Comparison of ENCODE assay signal across 1 cellular context in genomic region chr17:65121916-65122821, GRCh38.
TF ChIP-seq lines count a peak whose summit lies in the region.

No MANE protein-coding gene starts in this region.

TF ChIP-seq in GM12878, 131 proteins besides CTCF, POLR2A, EP300 and RAD21 (continued from another document and continues in another):
- TF ChIP-seq ZBTB11 (CRISPR knock-in tag; IDR thresholded peaks at IDR 0.05) (no peak), HDGF (IDR thresholded peaks at IDR 0.05) (no peak), ATF3 (IDR thresholded peaks at IDR 0.05; ENCODE audit: borderline replicate concordance, extremely low read depth, low read depth, low read length) (no peak), KDM1A (IDR thresholded peaks at IDR 0.05; ENCODE audit: borderline replicate concordance) (no peak), ZSCAN29 (IDR thresholded peaks at IDR 0.05) (no peak), MEF2A (IDR thresholded peaks at IDR 0.05; ENCODE audit: insufficient read depth, low read depth, low read length) (no peak), CEBPB (IDR thresholded peaks at IDR 0.05; ENCODE audit: borderline replicate concordance in 1 of 2, low read depth in 2 of 2, low read length in 2 of 2) (no peak), CBFB (IDR thresholded peaks at IDR 0.05; ENCODE audit: low read depth) (no peak), HDAC6 (IDR thresholded peaks at IDR 0.05; ENCODE audit: unreplicated experiment) (no peak), TCF12 (IDR thresholded peaks at IDR 0.05; ENCODE audit: low read depth, low read length) (no peak; the same call in 1 of the 2 replicates), RB1 (IDR thresholded peaks at IDR 0.05; ENCODE audit: borderline replicate concordance) (no peak), SP1 (IDR thresholded peaks at IDR 0.05; ENCODE audit: low read depth, low read length) (peak; percentile 39), NFYA (IDR thresholded peaks at IDR 0.05; ENCODE audit: borderline replicate concordance, low read depth, low read length) (no peak), RELB (IDR thresholded peaks at IDR 0.05; ENCODE audit: low read depth) (0 out of 2 replicates have a peak, but pooled peaks have one; percentile 11), USF1 (IDR thresholded peaks at IDR 0.05; ENCODE audit: borderline replicate concordance, extremely low read length, insufficient read depth, low read depth, low read length) (no peak), POLR2AphosphoS5 (IDR thresholded peaks at IDR 0.05; ENCODE audit: low read length) (peak; percentile 30; the same call in 1 of the 2 replicates), SMARCA5 (IDR thresholded peaks at IDR 0.05) (0 out of 2 replicates have a peak, but pooled peaks have one; percentile 23), RBBP5 (conservative IDR thresholded peaks at IDR 0.05) (no peak), TCF3 (IDR thresholded peaks at IDR 0.05; ENCODE audit: borderline replicate concordance, insufficient read depth, low read depth, low read length) (no peak), JUNB (IDR thresholded peaks at IDR 0.05) (no peak), ZBTB4 (CRISPR knock-in tag; IDR thresholded peaks at IDR 0.05) (no peak), FOS (IDR thresholded peaks at IDR 0.05; ENCODE audit: borderline replicate concordance, extremely low read depth, insufficient read length) (no peak), SRF (IDR thresholded peaks at IDR 0.05; ENCODE audit: low read depth in 2 of 2, low read length in 2 of 2) (no peak), NBN (IDR thresholded peaks at IDR 0.05) (no peak), ZNF592 (IDR thresholded peaks at IDR 0.05) (no peak), PKNOX1 (IDR thresholded peaks at IDR 0.05) (0 out of 2 replicates have a peak, but pooled peaks have one; percentile 6), SIN3A (IDR thresholded peaks at IDR 0.05; ENCODE audit: low read depth, low read length) (no peak), ATF2 (IDR thresholded peaks at IDR 0.05; ENCODE audit: low read length) (no peak), NR2C2 (IDR thresholded peaks at IDR 0.05; ENCODE audit: borderline replicate concordance, control insufficient read depth, insufficient read length, low read depth) (no peak), ASH2L (IDR thresholded peaks at IDR 0.05; ENCODE audit: borderline replicate concordance, low read depth) (no peak), NR2C1 (IDR thresholded peaks at IDR 0.05) (no peak), IRF3 (IDR thresholded peaks at IDR 0.05) (no peak), ETV6 (conservative IDR thresholded peaks at IDR 0.05 in 1 of 2, IDR thresholded peaks at IDR 0.05 in 1 of 2; ENCODE audit: borderline replicate concordance in 1 of 2, low read depth in 1 of 2) (peak in 1 of 2 experiments; percentile 46; a peak in 1 of 4 replicates), RFX5 (IDR thresholded peaks at IDR 0.05; ENCODE audit: low read depth, low read length) (no peak), MTA3 (IDR thresholded peaks at IDR 0.05; ENCODE audit: borderline replicate concordance, low read length) (no peak; the same call in 1 of the 2 replicates), SMAD5 (IDR thresholded peaks at IDR 0.05; ENCODE audit: low read depth) (no peak), HSF1 (IDR thresholded peaks at IDR 0.05; ENCODE audit: low read depth, low read length) (no peak), EZH2 (IDR thresholded peaks at IDR 0.05; ENCODE audit: borderline replicate concordance, control insufficient read depth, low read depth, low read length) (no peak), KLF5 (IDR thresholded peaks at IDR 0.05; ENCODE audit: partially characterized antibody) (no peak), YY1 (IDR thresholded peaks at IDR 0.05; ENCODE audit: low read depth, low read length) (no peak), MEF2B (IDR thresholded peaks at IDR 0.05; ENCODE audit: partially characterized antibody, poor library complexity, severe bottlenecking) (no peak), IKZF1 (conservative IDR thresholded peaks at IDR 0.05) (0 out of 2 replicates have a peak, but pooled peaks have one; percentile 7), RUNX3 (IDR thresholded peaks at IDR 0.05; ENCODE audit: low read length) (peak; percentile 64)
